ENCODE assay signal across 19 cellular contexts in the genomic region with DNA sequence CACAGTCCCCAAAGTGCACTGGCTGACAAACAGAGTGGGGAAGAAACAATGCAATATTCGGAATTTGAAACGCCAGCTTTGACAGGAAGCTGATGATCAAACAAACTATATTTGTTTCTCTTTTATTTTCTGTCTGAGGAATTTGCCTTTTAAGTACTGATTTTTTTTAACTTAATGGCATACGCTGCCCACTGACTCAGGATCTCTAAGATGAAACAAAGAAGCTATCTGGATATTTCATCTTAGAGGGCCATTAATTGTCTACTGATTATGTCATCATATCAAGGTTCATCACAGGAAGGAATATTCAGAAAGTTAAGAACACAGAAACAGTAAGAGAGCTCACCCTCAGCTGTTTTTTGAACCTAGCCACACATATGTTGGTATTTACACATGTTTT.
"Had no signal": no experiment of that assay in that cellular context is flagged by ENCODE, and none has a peak within 500 bp of the region (broad histone marks: within the 10 kb centered on the region; RNA-seq: fewer than 3 reads in every experiment).

No MANE protein-coding gene starts in this region.

- H3K27ac Mint-ChIP-seq: memory B cell, nephron progenitor cell, type B pancreatic cell had no signal

- H3K4me3 ChIP-seq: colonic mucosa, esophagus squamous epithelium, left ventricle myocardium inferior, lower lobe of right lung, ovary, right atrium auricular region had no signal

- FAIRE-seq: kidney, small intestine, urothelium cell line had no signal

- H3K27ac ChIP-seq: colonic mucosa, esophagus squamous epithelium, foreskin keratinocyte, left ventricle myocardium inferior, lower lobe of right lung, neutrophil, ovary, right atrium auricular region had no signal

- ATAC-seq: foreskin keratinocyte, left cardiac atrium, lower lobe of right lung had no signal

- H3K4me3 Mint-ChIP-seq: memory B cell, naive B cell, nephron progenitor cell, type B pancreatic cell had no signal

- H3K9me3 Mint-ChIP-seq: type B pancreatic cell had no signal

- H3K4me1 ChIP-seq: colonic mucosa, esophagus squamous epithelium, foreskin keratinocyte, left ventricle myocardium inferior, lower lobe of right lung, right atrium auricular region had no signal

- H3K36me3 Mint-ChIP-seq: type B pancreatic cell had no signal

- H3K36me3 ChIP-seq: colonic mucosa, esophagus squamous epithelium, left ventricle myocardium inferior, lower lobe of right lung, neutrophil, ovary, right atrium auricular region had no signal

- DNase-seq: colonic mucosa; dermis blood vessel endothelial cell; esophagus squamous epithelium; foreskin keratinocyte; kidney; left cardiac atrium; left ventricle myocardium inferior; lower lobe of right lung; naive B cell; nephron progenitor cell; ovary; small intestine; stimulated activated CD4-positive, alpha-beta T cell treated with anti-CD3 and anti-CD28 coated beads, Interleukin-12 subunit alpha, Interleukin-12 subunit beta, amount 100 ng/mL, for 4 hours; stimulated activated naive CD4-positive, alpha-beta T cell treated with Interleukin-2 at 50 U/mL for 16 hours had no signal

- H3K4me1 Mint-ChIP-seq: memory B cell, nephron progenitor cell had no signal

- H3K9me3 ChIP-seq: colonic mucosa, esophagus squamous epithelium, lower lobe of right lung, neutrophil, ovary, right atrium auricular region had no signal

- H3K27me3 ChIP-seq: colonic mucosa, esophagus squamous epithelium, foreskin keratinocyte, neutrophil, ovary, right atrium auricular region had no signal

- H3K27me3 Mint-ChIP-seq: memory B cell, type B pancreatic cell had no signal
